Comparison of ENCODE assay signal across 8 cellular contexts in the genomic region with DNA sequence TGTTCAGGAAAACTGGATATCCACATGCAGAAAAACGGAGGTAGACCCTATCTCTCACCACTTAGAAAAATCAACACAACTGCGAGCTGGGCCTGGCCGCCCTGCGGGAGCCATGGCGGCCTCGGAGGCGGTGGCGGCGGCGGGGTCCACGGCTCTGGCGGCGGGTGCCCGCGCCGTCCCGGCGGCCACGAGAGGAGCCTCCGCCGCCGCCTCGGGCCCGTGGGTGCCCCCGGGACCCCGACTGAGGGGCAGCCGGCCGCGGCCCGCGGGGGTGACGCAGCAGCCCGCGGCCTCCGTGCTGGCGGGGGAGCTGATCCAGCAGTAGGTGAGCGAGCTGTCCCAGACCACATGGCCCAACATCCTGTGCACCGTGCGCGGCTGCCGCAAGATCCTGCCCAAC.
"Had no signal": no experiment of that assay in that cellular context is flagged by ENCODE, and none has a peak within 500 bp of the region (broad histone marks: within the 10 kb centered on the region; RNA-seq: fewer than 3 reads in every experiment).

No MANE protein-coding gene starts in this region.

- DNase-seq: GM23248, GOT3, H9, HCEC 1CT, HFFc6 had no signal

- H3K27ac Mint-ChIP-seq: GM23338, H9, HFFc6 had no signal

- H3K36me3 ChIP-seq: HAP-1 had no signal

- H3K27ac ChIP-seq: GM23248 had no signal

- H3K9me3 Mint-ChIP-seq: GM23338, H9 had no signal

- H2AFZ ChIP-seq: GM23248, GM23338 had no signal

- H3K4me1 ChIP-seq: HAP-1 had no signal

- H3K4me2 ChIP-seq: GM23338 had no signal

- H3K4me3 Mint-ChIP-seq: GM23338, H9, HFFc6 had no signal

- ATAC-seq: GM23338, HCT116 had no signal

- H3K9me3 ChIP-seq: HAP-1 had no signal

- H3K4me3 ChIP-seq: GM23248, GM23338, HAP-1 had no signal
